Comparison of ENCODE assay signal across 23 cellular contexts in the genomic region with DNA sequence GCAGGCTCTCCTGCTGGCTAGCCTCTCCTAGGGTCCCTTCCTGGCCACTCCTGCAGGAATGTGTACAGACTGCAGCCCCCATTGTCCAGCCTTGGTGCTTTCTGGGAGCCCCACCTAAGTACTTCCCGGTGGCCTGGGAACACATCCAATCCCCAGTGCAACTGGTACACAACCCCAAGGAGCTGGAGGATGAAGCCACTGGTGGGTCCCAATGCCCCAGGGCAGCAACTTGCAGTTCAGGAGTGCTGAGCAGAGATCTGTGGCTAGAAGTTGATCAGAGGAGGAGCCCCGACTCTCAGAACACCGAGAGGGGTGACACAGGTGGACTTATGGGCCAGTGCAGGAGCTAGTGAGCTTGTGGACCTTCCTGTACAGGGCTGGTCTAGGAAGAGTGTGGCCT.
"Had no signal": no experiment of that assay in that cellular context is flagged by ENCODE, and none has a peak within 500 bp of the region (broad histone marks: within the 10 kb centered on the region; RNA-seq: fewer than 3 reads in every experiment).

No MANE protein-coding gene starts in this region.

- H3K27me3 Mint-ChIP-seq: effector memory CD8-positive, alpha-beta T cell; stimulated activated naive B cell treated with anti-CD40 and anti-IgM and Interleukin-4, amounts not matched to agents 10 μg/mL and 1 μg/mL and 100 μg/mL, for 72 hours; stimulated activated naive CD8-positive, alpha-beta T cell treated with anti-CD3 and anti-CD28 coated beads, Interleukin-15, Interleukin-2, amounts not matched to agents 100 ng/mL and 50 ng/mL, for 24 hours had no signal

- ATAC-seq: effector memory CD8-positive, alpha-beta T cell; left ventricle myocardium superior; lower lobe of right lung; natural killer cell; pancreas; right lobe of liver; stimulated activated naive B cell treated with anti-CD40 and anti-IgM and Interleukin-4, amounts not matched to agents 10 μg/mL and 1 μg/mL and 100 μg/mL, for 72 hours had no signal

- H3K27me3 ChIP-seq: esophagus squamous epithelium, neutrophil, pancreas, right lobe of liver, tibial nerve, upper lobe of left lung, uterus had no signal

- H3K27ac ChIP-seq: coronary artery, esophagus squamous epithelium, lower lobe of right lung, neutrophil, pancreas, right lobe of liver, thoracic aorta, tibial nerve, upper lobe of left lung, uterus had no signal

- H3K27ac Mint-ChIP-seq: effector memory CD8-positive, alpha-beta T cell; immature natural killer cell; natural killer cell; stimulated activated naive B cell treated with anti-CD40 and anti-IgM and Interleukin-4, amounts not matched to agents 10 μg/mL and 1 μg/mL and 100 μg/mL, for 72 hours; stimulated activated naive CD8-positive, alpha-beta T cell treated with anti-CD3 and anti-CD28 coated beads, Interleukin-15, Interleukin-2, amounts not matched to agents 100 ng/mL and 50 ng/mL, for 24 hours had no signal

- H3K36me3 Mint-ChIP-seq: natural killer cell; stimulated activated naive B cell treated with anti-CD40 and anti-IgM and Interleukin-4, amounts not matched to agents 10 μg/mL and 1 μg/mL and 100 μg/mL, for 72 hours had no signal

- H3K4me3 ChIP-seq: coronary artery, esophagus squamous epithelium, lower lobe of right lung, pancreas, right lobe of liver, thoracic aorta, tibial nerve, upper lobe of left lung, uterus had no signal

- H3K4me1 ChIP-seq: esophagus squamous epithelium, lower lobe of right lung, pancreas, right lobe of liver, tibial nerve, upper lobe of left lung, uterus had no signal

- H3K4me1 Mint-ChIP-seq: immature natural killer cell; natural killer cell; stimulated activated naive B cell treated with anti-CD40 and anti-IgM and Interleukin-4, amounts not matched to agents 10 μg/mL and 1 μg/mL and 100 μg/mL, for 72 hours had no signal

- H3K9me3 ChIP-seq: esophagus squamous epithelium, lower lobe of right lung, neutrophil, pancreas, right lobe of liver, thoracic aorta, tibial nerve, upper lobe of left lung, uterus had no signal

- H3K36me3 ChIP-seq: esophagus squamous epithelium, lower lobe of right lung, neutrophil, pancreas, right lobe of liver, thoracic aorta, tibial nerve, upper lobe of left lung, uterus had no signal

- DNase-seq: dermis blood vessel endothelial cell; effector memory CD8-positive, alpha-beta T cell; erythroblast; esophagus squamous epithelium; foreskin melanocyte; hypothalamus; immature natural killer cell; islet precursor cell; left ventricle myocardium superior; lower lobe of right lung; natural killer cell; pancreas; retina; stimulated activated CD4-positive, alpha-beta T cell treated with anti-CD3 and anti-CD28 coated beads, Interleukin-4, amount 100 ng/mL, for 4 hours; stimulated activated naive B cell treated with anti-CD40 and anti-IgM and Interleukin-4, amounts not matched to agents 10 μg/mL and 1 μg/mL and 100 μg/mL, for 72 hours; upper lobe of left lung; uterus had no signal

- H3K4me3 Mint-ChIP-seq: effector memory CD8-positive, alpha-beta T cell; immature natural killer cell; natural killer cell; stimulated activated naive B cell treated with anti-CD40 and anti-IgM and Interleukin-4, amounts not matched to agents 10 μg/mL and 1 μg/mL and 100 μg/mL, for 72 hours; stimulated activated naive CD8-positive, alpha-beta T cell treated with anti-CD3 and anti-CD28 coated beads, Interleukin-15, Interleukin-2, amounts not matched to agents 100 ng/mL and 50 ng/mL, for 24 hours had no signal
